Comparison of ENCODE assay signal across 8 cellular contexts in genomic region chrX:387729-388128, GRCh38. TPM values are rescaled to one million over a fixed set of nuclear protein-coding genes. Genes with fewer than 3 reads are reported as not detected.
DNase-seq lines count a peak whose midpoint lies in the region; ATAC-seq and TF ChIP-seq lines count a peak whose summit lies in the region.

No MANE protein-coding gene starts in this region.

- CTCF ChIA-PET in activated CD8-positive, alpha-beta memory T cell treated with anti-CD3 and anti-CD28 coated beads, Interleukin-2, amount 10 ng/mL, durations not matched to agents 7 days and 5 days (lab: Charles Lee), result no interaction called here

- no peaks in the 10 kb centered on the region for H3K27me3 ChIP-seq in liver (ENCODE audit: control insufficient read depth in 4 of 4, insufficient read depth in 4 of 4, low read length in 3 of 4)
- no peaks in the 10 kb centered on the region for H3K27me3 ChIP-seq in thoracic aorta (replicated peaks; ENCODE audit: insufficient read depth)

- H3K4me1 ChIP-seq in liver (ENCODE audit: control insufficient read depth in 4 of 4, insufficient read depth in 4 of 4, low read length in 3 of 4) (peaks cover 4 to 14% (median 11%) of the 10 kb centered on the region in 4 donors), thoracic aorta (ENCODE audit: control insufficient read depth in 1 of 2, low read depth in 2 of 2) (peaks cover 3 to 15% of the 10 kb centered on the region in 2 donors)

- H3K27ac Mint-ChIP-seq in activated CD8-positive, alpha-beta memory T cell treated with anti-CD3 and anti-CD28 coated beads, Interleukin-2, amount 10 ng/mL, durations not matched to agents 7 days and 5 days, result peak overlapping the region; percentile 95

- H3K36me3 Mint-ChIP-seq in activated CD8-positive, alpha-beta memory T cell treated with anti-CD3 and anti-CD28 coated beads, Interleukin-2, amount 10 ng/mL, durations not matched to agents 7 days and 5 days, result peaks cover 3% of the 10 kb centered on the region

- H3K36me3 ChIP-seq in liver (ENCODE audit: control insufficient read depth in 4 of 4, insufficient read depth in 3 of 4, low read depth in 1 of 4, low read length in 3 of 4) (no peaks in the 10 kb centered on the region), thoracic aorta (no peaks in the 10 kb centered on the region)

- H3K9ac ChIP-seq in liver (ENCODE audit: low read depth in 1 of 2, low read length in 2 of 2), result peak overlapping the region; percentile 89 to 99

- H3K4me3 ChIP-seq in astrocyte of the spinal cord (ENCODE audit: low read depth, low read length) (peak overlapping the region; percentile 81), liver (ENCODE audit: low read depth in 1 of 3, low read length in 3 of 3) (peak overlapping the region; percentile 46 to 64 (median 63)), thoracic aorta (peak overlapping the region; percentile 100)

- TF ChIP-seq CTCF in astrocyte of the spinal cord (IDR thresholded peaks at IDR 0.05; ENCODE audit: low read depth, low read length) (no peak), liver (IDR thresholded peaks at IDR 0.05; ENCODE audit: low read depth, low read length, missing input control) (no peak), thoracic aorta (IDR thresholded peaks at IDR 0.05) (no peak)

- 63% methylated on average over 14 of the region's 14 CpGs for WGBS in liver

- H3K4me1 Mint-ChIP-seq in activated CD8-positive, alpha-beta memory T cell treated with anti-CD3 and anti-CD28 coated beads, Interleukin-2, amount 10 ng/mL, durations not matched to agents 7 days and 5 days, result peaks cover 10% of the 10 kb centered on the region

- no peak for TF ChIP-seq RAD21 in liver (IDR thresholded peaks at IDR 0.05)

- in situ Hi-C loops in astrocyte of the spinal cord (cut with HindIII; ENCODE audit: low sequenced_read_pairs), result no loop called here

- H3K27me3 Mint-ChIP-seq in activated CD8-positive, alpha-beta memory T cell treated with anti-CD3 and anti-CD28 coated beads, Interleukin-2, amount 10 ng/mL, durations not matched to agents 7 days and 5 days, result peaks cover 4% of the 10 kb centered on the region

- H3K27ac ChIP-seq in liver (ENCODE audit: low read depth in 1 of 2, low read length in 2 of 2) (peak overlapping the region; percentile 91 to 100), thoracic aorta (peak overlapping the region; percentile 61 to 100)

- DNase-seq in activated CD8-positive, alpha-beta memory T cell treated with anti-CD3 and anti-CD28 coated beads, Interleukin-2, amount 10 ng/mL, durations not matched to agents 7 days and 5 days, result no peak
- no peak for DNase-seq in activated CD8-positive, alpha-beta memory T cell treated with anti-CD3 and anti-CD28 coated beads, Interleukin-2, amount 50 U/mL, for 48 hours
- DNase-seq in astrocyte of the spinal cord (ENCODE audit: low read depth, low spot score), result no peak
- DNase-seq in thoracic aorta (ENCODE audit: low spot score), result no peak
- no peak for DNase-seq in OCI-M1 (lab: John Stamatoyannopoulos, UW)
- DNase-seq in A172 (ENCODE audit: low spot score), result no peak

- peak overlapping the region; percentile 80 for H3K4me3 Mint-ChIP-seq in activated CD8-positive, alpha-beta memory T cell treated with anti-CD3 and anti-CD28 coated beads, Interleukin-2, amount 10 ng/mL, durations not matched to agents 7 days and 5 days

- H3K9me3 Mint-ChIP-seq in activated CD8-positive, alpha-beta memory T cell treated with anti-CD3 and anti-CD28 coated beads, Interleukin-2, amount 10 ng/mL, durations not matched to agents 7 days and 5 days (ENCODE audit: low read depth), result no peaks in the 10 kb centered on the region

- ATAC-seq in activated CD8-positive, alpha-beta memory T cell treated with anti-CD3 and anti-CD28 coated beads, Interleukin-2, amount 10 ng/mL, durations not matched to agents 7 days and 5 days, result no peak
- no peak for ATAC-seq in thoracic aorta (ENCODE audit: insufficient number of reproducible peaks, low FRiP score, low read depth)
- ATAC-seq in HG03139 (IDR thresholded peaks at IDR 0.05; ENCODE audit: unreplicated experiment), result no peak

- H3K9me3 ChIP-seq in liver (ENCODE audit: control insufficient read depth in 4 of 4, low read length in 3 of 4), result no peaks in the 10 kb centered on the region
- H3K9me3 ChIP-seq in thoracic aorta, result no peaks in the 10 kb centered on the region

TF ChIP-seq in liver, 16 proteins besides CTCF, POLR2A, EP300 and RAD21:
- TF ChIP-seq FOXA1 (IDR thresholded peaks at IDR 0.05), result no peak
- no peak for TF ChIP-seq YY1 (IDR thresholded peaks at IDR 0.05)
- no peak for TF ChIP-seq RXRA (IDR thresholded peaks at IDR 0.05)
- no peak for TF ChIP-seq EGR1 (IDR thresholded peaks at IDR 0.05; ENCODE audit: low read depth in 2 of 2)
- TF ChIP-seq, protein P1, sequence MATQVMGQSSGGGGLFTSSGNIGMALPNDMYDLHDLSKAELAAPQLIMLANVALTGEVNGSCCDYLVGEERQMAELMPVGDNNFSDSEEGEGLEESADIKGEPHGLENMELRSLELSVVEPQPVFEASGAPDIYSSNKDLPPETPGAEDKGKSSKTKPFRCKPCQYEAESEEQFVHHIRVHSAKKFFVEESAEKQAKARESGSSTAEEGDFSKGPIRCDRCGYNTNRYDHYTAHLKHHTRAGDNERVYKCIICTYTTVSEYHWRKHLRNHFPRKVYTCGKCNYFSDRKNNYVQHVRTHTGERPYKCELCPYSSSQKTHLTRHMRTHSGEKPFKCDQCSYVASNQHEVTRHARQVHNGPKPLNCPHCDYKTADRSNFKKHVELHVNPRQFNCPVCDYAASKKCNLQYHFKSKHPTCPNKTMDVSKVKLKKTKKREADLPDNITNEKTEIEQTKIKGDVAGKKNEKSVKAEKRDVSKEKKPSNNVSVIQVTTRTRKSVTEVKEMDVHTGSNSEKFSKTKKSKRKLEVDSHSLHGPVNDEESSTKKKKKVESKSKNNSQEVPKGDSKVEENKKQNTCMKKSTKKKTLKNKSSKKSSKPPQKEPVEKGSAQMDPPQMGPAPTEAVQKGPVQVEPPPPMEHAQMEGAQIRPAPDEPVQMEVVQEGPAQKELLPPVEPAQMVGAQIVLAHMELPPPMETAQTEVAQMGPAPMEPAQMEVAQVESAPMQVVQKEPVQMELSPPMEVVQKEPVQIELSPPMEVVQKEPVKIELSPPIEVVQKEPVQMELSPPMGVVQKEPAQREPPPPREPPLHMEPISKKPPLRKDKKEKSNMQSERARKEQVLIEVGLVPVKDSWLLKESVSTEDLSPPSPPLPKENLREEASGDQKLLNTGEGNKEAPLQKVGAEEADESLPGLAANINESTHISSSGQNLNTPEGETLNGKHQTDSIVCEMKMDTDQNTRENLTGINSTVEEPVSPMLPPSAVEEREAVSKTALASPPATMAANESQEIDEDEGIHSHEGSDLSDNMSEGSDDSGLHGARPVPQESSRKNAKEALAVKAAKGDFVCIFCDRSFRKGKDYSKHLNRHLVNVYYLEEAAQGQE (IDR thresholded peaks at IDR 0.05), result no peak
- TF ChIP-seq ATF3 (IDR thresholded peaks at IDR 0.05), result no peak
- no peak for TF ChIP-seq FOXA2 (IDR thresholded peaks at IDR 0.05)
- TF ChIP-seq NR2F2 (IDR thresholded peaks at IDR 0.05), result no peak
- TF ChIP-seq GABPA (IDR thresholded peaks at IDR 0.05 in 1 of 2, conservative IDR thresholded peaks at IDR 0.05 in 1 of 2), result no peak
- TF ChIP-seq HNF4A (conservative IDR thresholded peaks at IDR 0.05), result no peak
- TF ChIP-seq JUND (IDR thresholded peaks at IDR 0.05), result no peak
- TF ChIP-seq, protein P2, sequence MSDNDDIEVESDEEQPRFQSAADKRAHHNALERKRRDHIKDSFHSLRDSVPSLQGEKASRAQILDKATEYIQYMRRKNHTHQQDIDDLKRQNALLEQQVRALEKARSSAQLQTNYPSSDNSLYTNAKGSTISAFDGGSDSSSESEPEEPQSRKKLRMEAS (IDR thresholded peaks at IDR 0.05), result no peak
- no peak for TF ChIP-seq HNF4G (IDR thresholded peaks at IDR 0.05)

RNA-seq across cellular contexts. Expression of gene PPP2R3B, which starts 1.0 kb away (rescaled TPM):
- 10 to 100 TPM; 31.7 to 45.8 TPM for total RNA-seq in activated CD8-positive, alpha-beta memory T cell treated with anti-CD3 and anti-CD28 coated beads, Interleukin-2, amount 10 ng/mL, durations not matched to agents 7 days and 5 days
- total RNA-seq in liver, result 1 to 10 TPM; 5.6 to 8.2 TPM
- polyA plus RNA-seq in liver, result 1 to 10 TPM; 1.2 to 2.9 TPM
- 10 to 100 TPM in 1 of 2 donors, 1 to 10 TPM in 1; 6.8 to 14.5 TPM for total RNA-seq in thoracic aorta
- total RNA-seq in A172 (2014; rRNA removed; shearing (Covaris generic)), result 28.7 and 30.4 TPM in 2 replicates
